In genomic region chr6:80001337-80001736, GRCh38 we compare ENCODE assay signal across 38 cellular contexts. TPM values are rescaled to one million over a fixed set of nuclear protein-coding genes. Genes with fewer than 3 reads are reported as not detected.
"Had no signal": no experiment of that assay in that cellular context is flagged by ENCODE, and none has a peak within 500 bp of the region (broad histone marks: within the 10 kb centered on the region; RNA-seq: fewer than 3 reads in every experiment).

No MANE protein-coding gene starts in this region.

- FAIRE-seq: bronchial epithelial cell, TTC549 had no signal

- H3K36me3 ChIP-seq: ascending aorta, cardiac muscle cell had no signal

- H3K27me3 ChIP-seq: ascending aorta, cardiac muscle cell had no signal

- H3K4me3 ChIP-seq: ascending aorta, cardiac muscle cell had no signal

- H3K9me3 Mint-ChIP-seq: activated B cell treated with CpG ODN at 0.5 μM for 24 hours; activated CD4-positive, alpha-beta memory T cell treated with anti-CD3 and anti-CD28 coated beads for 36 hours; activated CD4-positive, alpha-beta T cell treated with anti-CD3 and anti-CD28 coated beads, Interleukin-2, amount 10 ng/mL, durations not matched to agents 24 days and 14 days; activated CD8-positive, alpha-beta T cell treated with anti-CD3 and anti-CD28 coated beads for 36 hours; activated naive CD4-positive, alpha-beta T cell treated with anti-CD3 and anti-CD28 coated beads, Interleukin-2, amount 10 ng/mL, durations not matched to agents 7 days and 5 days; activated naive CD4-positive, alpha-beta T cell treated with anti-CD3 and anti-CD28 coated beads, Interleukin-2, amount 50 U/mL, for 24 hours; activated naive CD8-positive, alpha-beta T cell treated with anti-CD3 and anti-CD28 coated beads, Interleukin-2, amount 10 ng/mL, durations not matched to agents 7 days and 5 days; activated naive CD8-positive, alpha-beta T cell treated with anti-CD3 and anti-CD28 coated beads, Interleukin-2, amount 50 U/mL, for 24 hours; activated T-helper 2 cell treated with anti-CD3 and anti-CD28 coated beads, Interferon-gamma antibody, Interleukin-2, Interleukin-4, amounts not matched to agents 10 μg/mL and 5 μg/mL and 100 μg/mL, durations not matched to agents 14 hours and 24 hours and 36 hours; central memory CD8-positive, alpha-beta T cell; T-helper 1 cell treated with Interleukin-12 subunit alpha and Interleukin-12 subunit beta and Interleukin-4 antibody, amounts not matched to agents 30 μg/mL and 1 μg/mL, for 36 hours; T-helper 2 cell treated with Interferon-gamma antibody and Interleukin-4, amounts not matched to agents 5 μg/mL and 100 μg/mL, for 36 hours had no signal

- H3K36me3 Mint-ChIP-seq: activated CD4-positive, alpha-beta memory T cell treated with anti-CD3 and anti-CD28 coated beads for 36 hours; activated naive CD4-positive, alpha-beta T cell treated with anti-CD3 and anti-CD28 coated beads, Interleukin-2, amount 50 U/mL, for 24 hours; activated naive CD8-positive, alpha-beta T cell; brain had no signal

- H3K27ac ChIP-seq: ascending aorta, cardiac muscle cell, VCaP had no signal

- H3K4me3 Mint-ChIP-seq: activated B cell treated with CpG ODN at 0.5 μM for 24 hours; activated CD4-positive, alpha-beta memory T cell treated with anti-CD3 and anti-CD28 coated beads for 36 hours; activated CD4-positive, alpha-beta T cell treated with anti-CD3 and anti-CD28 coated beads, Interleukin-2, amount 10 ng/mL, durations not matched to agents 24 days and 14 days; activated CD8-positive, alpha-beta memory T cell treated with anti-CD3 and anti-CD28 coated beads, Interleukin-2, amount 10 ng/mL, durations not matched to agents 7 days and 5 days; activated CD8-positive, alpha-beta T cell treated with anti-CD3 and anti-CD28 coated beads for 36 hours; activated naive CD4-positive, alpha-beta T cell treated with anti-CD3 and anti-CD28 coated beads, Interleukin-2, amount 10 ng/mL, durations not matched to agents 7 days and 5 days; activated naive CD4-positive, alpha-beta T cell treated with anti-CD3 and anti-CD28 coated beads, Interleukin-2, amount 50 U/mL, for 24 hours; activated naive CD8-positive, alpha-beta T cell; activated naive CD8-positive, alpha-beta T cell treated with anti-CD3 and anti-CD28 coated beads, Interleukin-2, amount 10 ng/mL, durations not matched to agents 7 days and 5 days; activated naive CD8-positive, alpha-beta T cell treated with anti-CD3 and anti-CD28 coated beads, Interleukin-2, amount 50 U/mL, for 24 hours; activated T-cell treated with anti-CD3 and anti-CD28 coated beads, Interleukin-2, amount 50 U/mL, for 24 hours; central memory CD8-positive, alpha-beta T cell; T-helper 1 cell treated with Interleukin-12 subunit alpha and Interleukin-12 subunit beta and Interleukin-4 antibody, amounts not matched to agents 30 μg/mL and 1 μg/mL, for 36 hours; T-helper 2 cell treated with Interferon-gamma antibody and Interleukin-4, amounts not matched to agents 5 μg/mL and 100 μg/mL, for 36 hours had no signal

- H3K27ac Mint-ChIP-seq: activated B cell treated with CpG ODN at 0.5 μM for 24 hours; activated CD4-positive, alpha-beta memory T cell treated with anti-CD3 and anti-CD28 coated beads for 36 hours; activated CD4-positive, alpha-beta T cell treated with anti-CD3 and anti-CD28 coated beads, Interleukin-2, amount 10 ng/mL, durations not matched to agents 24 days and 14 days; activated CD8-positive, alpha-beta memory T cell treated with anti-CD3 and anti-CD28 coated beads, Interleukin-2, amount 10 ng/mL, durations not matched to agents 7 days and 5 days; activated CD8-positive, alpha-beta T cell treated with anti-CD3 and anti-CD28 coated beads for 36 hours; activated naive CD4-positive, alpha-beta T cell treated with anti-CD3 and anti-CD28 coated beads, Interleukin-2, amount 10 ng/mL, durations not matched to agents 7 days and 5 days; activated naive CD4-positive, alpha-beta T cell treated with anti-CD3 and anti-CD28 coated beads, Interleukin-2, amount 50 U/mL, for 24 hours; activated naive CD8-positive, alpha-beta T cell; activated naive CD8-positive, alpha-beta T cell treated with anti-CD3 and anti-CD28 coated beads, Interleukin-2, amount 10 ng/mL, durations not matched to agents 7 days and 5 days; activated naive CD8-positive, alpha-beta T cell treated with anti-CD3 and anti-CD28 coated beads, Interleukin-2, amount 50 U/mL, for 24 hours; activated T-cell treated with anti-CD3 and anti-CD28 coated beads, Interleukin-2, amount 50 U/mL, for 24 hours; activated T-helper 2 cell treated with anti-CD3 and anti-CD28 coated beads, Interferon-gamma antibody, Interleukin-2, Interleukin-4, amounts not matched to agents 10 μg/mL and 5 μg/mL and 100 μg/mL, durations not matched to agents 14 hours and 24 hours and 36 hours; brain; T-helper 1 cell treated with Interleukin-12 subunit alpha and Interleukin-12 subunit beta and Interleukin-4 antibody, amounts not matched to agents 30 μg/mL and 1 μg/mL, for 36 hours; T-helper 2 cell treated with Interferon-gamma antibody and Interleukin-4, amounts not matched to agents 5 μg/mL and 100 μg/mL, for 36 hours had no signal

- ATAC-seq: activated CD8-positive, alpha-beta memory T cell treated with anti-CD3 and anti-CD28 coated beads, Interleukin-2, amount 10 ng/mL, durations not matched to agents 7 days and 5 days; activated CD8-positive, alpha-beta T cell treated with anti-CD3 and anti-CD28 coated beads for 36 hours; activated naive CD8-positive, alpha-beta T cell treated with anti-CD3 and anti-CD28 coated beads, Interleukin-2, amount 50 U/mL, for 24 hours had no signal

- H3K27me3 Mint-ChIP-seq: activated CD8-positive, alpha-beta T cell treated with anti-CD3 and anti-CD28 coated beads for 36 hours; activated naive CD8-positive, alpha-beta T cell; activated T-cell treated with anti-CD3 and anti-CD28 coated beads, Interleukin-2, amount 50 U/mL, for 24 hours; central memory CD8-positive, alpha-beta T cell had no signal

- DNase-seq: activated B cell treated with CpG ODN at 0.5 μM for 24 hours; activated CD4-positive, alpha-beta memory T cell treated with anti-CD3 and anti-CD28 coated beads for 36 hours; activated CD4-positive, alpha-beta T cell treated with anti-CD3 and anti-CD28 coated beads for 4 hours; activated CD4-positive, alpha-beta T cell treated with anti-CD3 and anti-CD28 coated beads, Interleukin-2, amount 10 ng/mL, durations not matched to agents 24 days and 14 days; activated CD4-positive, alpha-beta T cell treated with anti-CD3 and anti-CD28 coated beads, Interleukin-2, amount 50 U/mL, for 1 hour; activated CD4-positive, alpha-beta T cell treated with anti-CD3 and anti-CD28 coated beads, Interleukin-2, amount 50 U/mL, for 4 hours; activated CD4-positive, CD25-positive, alpha-beta regulatory T cell treated with anti-CD3 and anti-CD28 coated beads, Interleukin-2, amount 50 U/mL, for 72 hours; activated CD8-positive, alpha-beta memory T cell treated with anti-CD3 and anti-CD28 coated beads for 24 hours; activated CD8-positive, alpha-beta memory T cell treated with anti-CD3 and anti-CD28 coated beads, Interleukin-2, amount 10 ng/mL, durations not matched to agents 7 days and 5 days; activated CD8-positive, alpha-beta memory T cell treated with anti-CD3 and anti-CD28 coated beads, Interleukin-2, amount 50 U/mL, for 48 hours; activated CD8-positive, alpha-beta T cell treated with anti-CD3 and anti-CD28 coated beads for 36 hours; activated effector memory CD4-positive, alpha-beta T cell treated with Interleukin-2 at 50 U/mL for 16 hours; activated gamma-delta T cell; activated naive CD4-positive, alpha-beta T cell treated with anti-CD3 and anti-CD28 coated beads, Interleukin-2, amount 10 ng/mL, durations not matched to agents 7 days and 5 days; activated naive CD4-positive, alpha-beta T cell treated with Interleukin-2 at 50 U/mL for 16 hours; activated naive CD8-positive, alpha-beta T cell treated with anti-CD3 and anti-CD28 coated beads, Interleukin-2, amount 10 ng/mL, durations not matched to agents 7 days and 5 days; activated naive CD8-positive, alpha-beta T cell treated with anti-CD3 and anti-CD28 coated beads, Interleukin-2, amount 50 U/mL, for 24 hours; activated T-cell treated with anti-CD3 and anti-CD28 coated beads, Interleukin-2, amount 50 U/mL, for 24 hours; activated T-cell treated with anti-CD3 and anti-CD28 coated beads, Interleukin-2, amount 50 U/mL, for 48 hours; amygdala; anterior cingulate cortex; caudate nucleus; cerebellar nuclear complex; T-helper 1 cell; T-helper 2 cell; T-helper 9 cell had no signal

- H3K9me3 ChIP-seq: ascending aorta had no signal

RNA-seq across cellular contexts. Expression of gene TTK, which starts 3.1 kb away (rescaled TPM):
- total RNA-seq: ascending aorta had no signal

RNA-seq across cellular contexts. Expression of gene ELOVL4, which starts 54.0 kb away (rescaled TPM):
- total RNA-seq: activated B cell treated with CpG ODN at 0.5 μM for 24 hours had no signal
